37 cellular contexts compared by ENCODE assay signal in the genomic region with DNA sequence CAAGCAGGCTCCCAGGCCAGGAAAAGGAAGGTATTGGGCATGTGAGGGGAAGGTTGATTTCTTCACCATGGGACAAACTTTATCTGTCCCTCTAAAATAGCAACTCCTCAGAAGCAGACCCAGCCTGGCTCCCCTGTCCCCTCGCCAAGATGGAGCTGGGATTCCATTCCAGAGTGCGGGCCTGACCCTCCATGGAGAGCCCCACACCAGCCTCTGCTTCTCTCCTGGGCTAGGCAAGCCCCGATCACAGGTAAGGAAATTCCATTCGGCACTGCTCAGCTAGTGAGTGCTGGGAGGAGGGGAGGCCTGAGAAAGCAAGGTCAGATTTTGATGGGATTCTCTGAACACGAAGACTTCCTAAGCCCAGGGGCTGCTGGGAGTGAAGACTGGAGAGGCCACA.
"Had no signal": no experiment of that assay in that cellular context is flagged by ENCODE, and none has a peak within 500 bp of the region (broad histone marks: within the 10 kb centered on the region; RNA-seq: fewer than 3 reads in every experiment).

No MANE protein-coding gene starts in this region.

- DNase-seq: activated B cell treated with CpG ODN at 0.5 μM for 24 hours; activated CD4-positive, alpha-beta memory T cell treated with anti-CD3 and anti-CD28 coated beads for 36 hours; activated CD4-positive, alpha-beta T cell treated with anti-CD3 and anti-CD28 coated beads for 4 hours; activated CD4-positive, alpha-beta T cell treated with anti-CD3 and anti-CD28 coated beads, Interleukin-2, amount 10 ng/mL, durations not matched to agents 24 days and 14 days; activated CD4-positive, alpha-beta T cell treated with anti-CD3 and anti-CD28 coated beads, Interleukin-2, amount 50 U/mL, for 1 hour; activated CD4-positive, alpha-beta T cell treated with anti-CD3 and anti-CD28 coated beads, Interleukin-2, amount 50 U/mL, for 4 hours; activated CD4-positive, CD25-positive, alpha-beta regulatory T cell treated with anti-CD3 and anti-CD28 coated beads, Interleukin-2, amount 50 U/mL, for 72 hours; activated CD8-positive, alpha-beta memory T cell treated with anti-CD3 and anti-CD28 coated beads, Interleukin-2, amount 50 U/mL, for 4 hours; activated CD8-positive, alpha-beta T cell treated with anti-CD3 and anti-CD28 coated beads for 36 hours; activated effector memory CD4-positive, alpha-beta T cell treated with anti-CD3 and anti-CD28 coated beads, Interleukin-2, amount 50 U/mL, for 16 hours; activated gamma-delta T cell treated with Interleukin-2 at 50 U/mL for 16 hours; activated naive CD4-positive, alpha-beta T cell; activated naive CD4-positive, alpha-beta T cell treated with anti-CD3 and anti-CD28 coated beads, Interleukin-2, amount 10 ng/mL, durations not matched to agents 7 days and 5 days; activated naive CD8-positive, alpha-beta T cell treated with anti-CD3 and anti-CD28 coated beads, Interleukin-2, amount 10 ng/mL, durations not matched to agents 7 days and 5 days; activated naive CD8-positive, alpha-beta T cell treated with anti-CD3 and anti-CD28 coated beads, Interleukin-2, amount 50 U/mL, for 24 hours; activated T-cell treated with anti-CD3 and anti-CD28 coated beads for 4 hours; activated T-cell treated with anti-CD3 and anti-CD28 coated beads, Interleukin-2, amount 50 U/mL, for 1 hour; activated T-cell treated with anti-CD3 and anti-CD28 coated beads, Interleukin-2, amount 50 U/mL, for 4 hours; activated T-cell treated with anti-CD3 and anti-CD28 coated beads, Interleukin-2, amount 50 U/mL, for 72 hours; amygdala; anterior cingulate cortex; caudate nucleus; cerebellar nuclear complex; T-helper 1 cell; T-helper 2 cell; T-helper 9 cell had no signal

- H3K27me3 ChIP-seq: ascending aorta, cardiac muscle cell had no signal

- H3K9me3 Mint-ChIP-seq: activated B cell treated with CpG ODN at 0.5 μM for 24 hours; activated CD4-positive, alpha-beta memory T cell treated with anti-CD3 and anti-CD28 coated beads for 36 hours; activated CD4-positive, alpha-beta T cell treated with anti-CD3 and anti-CD28 coated beads, Interleukin-2, amount 10 ng/mL, durations not matched to agents 24 days and 14 days; activated CD8-positive, alpha-beta T cell treated with anti-CD3 and anti-CD28 coated beads for 36 hours; activated naive CD4-positive, alpha-beta T cell treated with anti-CD3 and anti-CD28 coated beads, Interleukin-2, amount 10 ng/mL, durations not matched to agents 7 days and 5 days; activated naive CD4-positive, alpha-beta T cell treated with anti-CD3 and anti-CD28 coated beads, Interleukin-2, amount 50 U/mL, for 24 hours; activated naive CD8-positive, alpha-beta T cell treated with anti-CD3 and anti-CD28 coated beads, Interleukin-2, amount 10 ng/mL, durations not matched to agents 7 days and 5 days; activated naive CD8-positive, alpha-beta T cell treated with anti-CD3 and anti-CD28 coated beads, Interleukin-2, amount 50 U/mL, for 24 hours; activated T-cell treated with anti-CD3 and anti-CD28 coated beads, Interleukin-2, amount 50 U/mL, for 4 hours; activated T-cell treated with anti-CD3 and anti-CD28 coated beads, Interleukin-2, amount 50 U/mL, for 72 hours; activated T-helper 1 cell treated with anti-CD3 and anti-CD28 coated beads, Interleukin-12 subunit alpha, Interleukin-12 subunit beta, Interleukin-2, Interleukin-4 antibody, amounts not matched to agents 30 ng/mL and 10 ng/mL and 1 ng/mL, durations not matched to agents 14 hours and 24 hours and 36 hours; activated T-helper 17 cell treated with anti-CD3 and anti-CD28 coated beads, Interleukin-2, amount 50 U/mL, for 72 hours; central memory CD8-positive, alpha-beta T cell; T-helper 1 cell treated with Interleukin-12 subunit alpha and Interleukin-12 subunit beta and Interleukin-4 antibody, amounts not matched to agents 30 μg/mL and 1 μg/mL, for 36 hours; T-helper 2 cell treated with Interferon-gamma antibody and Interleukin-4, amounts not matched to agents 5 μg/mL and 100 μg/mL, for 36 hours had no signal

- H3K27ac Mint-ChIP-seq: activated B cell treated with CpG ODN at 0.5 μM for 24 hours; activated CD4-positive, alpha-beta memory T cell treated with anti-CD3 and anti-CD28 coated beads for 36 hours; activated CD4-positive, alpha-beta T cell treated with anti-CD3 and anti-CD28 coated beads, Interleukin-2, amount 10 ng/mL, durations not matched to agents 24 days and 14 days; activated CD8-positive, alpha-beta T cell treated with anti-CD3 and anti-CD28 coated beads for 36 hours; activated naive CD4-positive, alpha-beta T cell treated with anti-CD3 and anti-CD28 coated beads, Interleukin-2, amount 10 ng/mL, durations not matched to agents 7 days and 5 days; activated naive CD4-positive, alpha-beta T cell treated with anti-CD3 and anti-CD28 coated beads, Interleukin-2, amount 50 U/mL, for 24 hours; activated naive CD8-positive, alpha-beta T cell; activated naive CD8-positive, alpha-beta T cell treated with anti-CD3 and anti-CD28 coated beads, Interleukin-2, amount 10 ng/mL, durations not matched to agents 7 days and 5 days; activated naive CD8-positive, alpha-beta T cell treated with anti-CD3 and anti-CD28 coated beads, Interleukin-2, amount 50 U/mL, for 24 hours; activated T-cell treated with anti-CD3 and anti-CD28 coated beads, Interleukin-2, amount 50 U/mL, for 72 hours; activated T-helper 1 cell treated with anti-CD3 and anti-CD28 coated beads, Interleukin-12 subunit alpha, Interleukin-12 subunit beta, Interleukin-2, Interleukin-4 antibody, amounts not matched to agents 30 ng/mL and 10 ng/mL and 1 ng/mL, durations not matched to agents 14 hours and 24 hours and 36 hours; activated T-helper 17 cell treated with anti-CD3 and anti-CD28 coated beads, Interleukin-2, amount 50 U/mL, for 72 hours; T-helper 1 cell treated with Interleukin-12 subunit alpha and Interleukin-12 subunit beta and Interleukin-4 antibody, amounts not matched to agents 30 μg/mL and 1 μg/mL, for 36 hours; T-helper 2 cell treated with Interferon-gamma antibody and Interleukin-4, amounts not matched to agents 5 μg/mL and 100 μg/mL, for 36 hours had no signal

- H3K4me3 Mint-ChIP-seq: activated B cell treated with CpG ODN at 0.5 μM for 24 hours; activated CD4-positive, alpha-beta memory T cell treated with anti-CD3 and anti-CD28 coated beads for 36 hours; activated CD4-positive, alpha-beta T cell treated with anti-CD3 and anti-CD28 coated beads, Interleukin-2, amount 10 ng/mL, durations not matched to agents 24 days and 14 days; activated CD8-positive, alpha-beta T cell treated with anti-CD3 and anti-CD28 coated beads for 36 hours; activated naive CD4-positive, alpha-beta T cell treated with anti-CD3 and anti-CD28 coated beads, Interleukin-2, amount 10 ng/mL, durations not matched to agents 7 days and 5 days; activated naive CD4-positive, alpha-beta T cell treated with anti-CD3 and anti-CD28 coated beads, Interleukin-2, amount 50 U/mL, for 24 hours; activated naive CD8-positive, alpha-beta T cell; activated naive CD8-positive, alpha-beta T cell treated with anti-CD3 and anti-CD28 coated beads, Interleukin-2, amount 10 ng/mL, durations not matched to agents 7 days and 5 days; activated naive CD8-positive, alpha-beta T cell treated with anti-CD3 and anti-CD28 coated beads, Interleukin-2, amount 50 U/mL, for 24 hours; activated T-cell treated with anti-CD3 and anti-CD28 coated beads, Interleukin-2, amount 50 U/mL, for 4 hours; activated T-cell treated with anti-CD3 and anti-CD28 coated beads, Interleukin-2, amount 50 U/mL, for 72 hours; activated T-helper 1 cell treated with anti-CD3 and anti-CD28 coated beads, Interleukin-12 subunit alpha, Interleukin-12 subunit beta, Interleukin-2, Interleukin-4 antibody, amounts not matched to agents 30 ng/mL and 10 ng/mL and 1 ng/mL, durations not matched to agents 14 hours and 24 hours and 36 hours; activated T-helper 17 cell treated with anti-CD3 and anti-CD28 coated beads, Interleukin-2, amount 50 U/mL, for 72 hours; brain; central memory CD8-positive, alpha-beta T cell; T-helper 1 cell treated with Interleukin-12 subunit alpha and Interleukin-12 subunit beta and Interleukin-4 antibody, amounts not matched to agents 30 μg/mL and 1 μg/mL, for 36 hours; T-helper 2 cell treated with Interferon-gamma antibody and Interleukin-4, amounts not matched to agents 5 μg/mL and 100 μg/mL, for 36 hours had no signal

- H3K36me3 Mint-ChIP-seq: activated CD4-positive, alpha-beta memory T cell treated with anti-CD3 and anti-CD28 coated beads for 36 hours; activated naive CD4-positive, alpha-beta T cell treated with anti-CD3 and anti-CD28 coated beads, Interleukin-2, amount 10 ng/mL, durations not matched to agents 7 days and 5 days; activated naive CD4-positive, alpha-beta T cell treated with anti-CD3 and anti-CD28 coated beads, Interleukin-2, amount 50 U/mL, for 24 hours; activated naive CD8-positive, alpha-beta T cell; activated naive CD8-positive, alpha-beta T cell treated with anti-CD3 and anti-CD28 coated beads, Interleukin-2, amount 10 ng/mL, durations not matched to agents 7 days and 5 days; brain had no signal

- H3K4me3 ChIP-seq: ascending aorta, cardiac muscle cell had no signal

- H3K4me1 Mint-ChIP-seq: activated B cell treated with CpG ODN at 0.5 μM for 24 hours; activated CD4-positive, alpha-beta T cell treated with anti-CD3 and anti-CD28 coated beads, Interleukin-2, amount 10 ng/mL, durations not matched to agents 24 days and 14 days; activated naive CD4-positive, alpha-beta T cell treated with anti-CD3 and anti-CD28 coated beads, Interleukin-2, amount 10 ng/mL, durations not matched to agents 7 days and 5 days; activated naive CD4-positive, alpha-beta T cell treated with anti-CD3 and anti-CD28 coated beads, Interleukin-2, amount 50 U/mL, for 24 hours; activated naive CD8-positive, alpha-beta T cell treated with anti-CD3 and anti-CD28 coated beads, Interleukin-2, amount 50 U/mL, for 24 hours; activated T-helper 17 cell treated with anti-CD3 and anti-CD28 coated beads, Interleukin-2, amount 50 U/mL, for 72 hours; central memory CD8-positive, alpha-beta T cell had no signal

- H3K27ac ChIP-seq: ascending aorta, cardiac muscle cell, VCaP had no signal

- H3K9me3 ChIP-seq: ascending aorta had no signal

- H3K36me3 ChIP-seq: ascending aorta, cardiac muscle cell had no signal

- H3K27me3 Mint-ChIP-seq: activated B cell treated with CpG ODN at 0.5 μM for 24 hours; activated CD4-positive, alpha-beta memory T cell treated with anti-CD3 and anti-CD28 coated beads for 36 hours; activated CD4-positive, alpha-beta T cell treated with anti-CD3 and anti-CD28 coated beads, Interleukin-2, amount 10 ng/mL, durations not matched to agents 24 days and 14 days; activated CD8-positive, alpha-beta T cell treated with anti-CD3 and anti-CD28 coated beads for 36 hours; activated naive CD4-positive, alpha-beta T cell treated with anti-CD3 and anti-CD28 coated beads, Interleukin-2, amount 10 ng/mL, durations not matched to agents 7 days and 5 days; activated naive CD4-positive, alpha-beta T cell treated with anti-CD3 and anti-CD28 coated beads, Interleukin-2, amount 50 U/mL, for 24 hours; activated naive CD8-positive, alpha-beta T cell; activated naive CD8-positive, alpha-beta T cell treated with anti-CD3 and anti-CD28 coated beads, Interleukin-2, amount 50 U/mL, for 24 hours; activated T-helper 17 cell treated with anti-CD3 and anti-CD28 coated beads, Interleukin-2, amount 50 U/mL, for 72 hours; central memory CD8-positive, alpha-beta T cell had no signal

- ATAC-seq: activated CD8-positive, alpha-beta T cell treated with anti-CD3 and anti-CD28 coated beads for 36 hours; activated naive CD8-positive, alpha-beta T cell treated with anti-CD3 and anti-CD28 coated beads, Interleukin-2, amount 50 U/mL, for 24 hours; activated T-cell treated with anti-CD3 and anti-CD28 coated beads, Interleukin-2, amount 50 U/mL, for 4 hours; activated T-cell treated with anti-CD3 and anti-CD28 coated beads, Interleukin-2, amount 50 U/mL, for 72 hours; activated T-helper 17 cell treated with anti-CD3 and anti-CD28 coated beads, Interleukin-2, amount 50 U/mL, for 72 hours had no signal
